In genomic region chr6:30881392-30881986, GRCh38 we compare ENCODE assay signal across 12 cellular contexts. TPM values are rescaled to one million over a fixed set of nuclear protein-coding genes. Genes with fewer than 3 reads are reported as not detected.
DNase-seq lines count a peak whose midpoint lies in the region; ATAC-seq and TF ChIP-seq lines count a peak whose summit lies in the region.
"Had no signal": no experiment of that assay in that cellular context is flagged by ENCODE, and none has a peak within 500 bp of the region (broad histone marks: within the 10 kb centered on the region; RNA-seq: fewer than 3 reads in every experiment).

No MANE protein-coding gene starts in this region.

- ATAC-seq in Right ventricle myocardium superior (ENCODE audit: poor library complexity): no peak
- no peak for ATAC-seq in GM21381 (IDR thresholded peaks at IDR 0.05; ENCODE audit: unreplicated experiment)

- peak overlapping the region; percentile 99 for H3K9ac ChIP-seq in neural cell (ENCODE audit: low read length)

- intact Hi-C loops in left ventricle myocardium inferior (cut with micrococcal nuclease) (loop anchor here (10.0 kb wide), 1 partner anchor 137 kb away; the partner anchor contains the start of genes FLOT1 and IER3), Right ventricle myocardium superior (cut with DNase I) (loop anchor here (5.0 to 10.0 kb wide), 2 partner anchors 139 to 207 kb away; partner anchors contain the start of genes DHX16, FLOT1 and IER3), dorsolateral prefrontal cortex (cut with DNase I) (loop anchor here in 1 of 2 donors (5.0 kb wide), 1 partner anchor 139 kb away; the partner anchor contains the start of genes FLOT1 and IER3), uterus (cut with DNase I; ENCODE audit: low total_unique reads) (loop anchor here (10.0 kb wide), 1 partner anchor 207 kb away; the partner anchor contains the start of gene DHX16)

- no peak for TF ChIP-seq EP300 in neural cell (conservative IDR thresholded peaks at IDR 0.05; ENCODE audit: poor library complexity, severe bottlenecking)

- H3K9me3 ChIP-seq in left ventricle myocardium inferior (replicated peaks) (no peaks in the 10 kb centered on the region), neural cell (ENCODE audit: low read length) (no peaks in the 10 kb centered on the region), uterus (no peaks in the 10 kb centered on the region)

- no peak for TF ChIP-seq POLR2A in uterus (IDR thresholded peaks at IDR 0.05)

- H3K4me1 ChIP-seq in left ventricle myocardium inferior (peaks cover 59% of the 10 kb centered on the region), uterus (peaks cover 0 to 22% of the 10 kb centered on the region in 2 donors)

- H3K4me2 ChIP-seq in neural cell (ENCODE audit: low read length): peak overlapping the region; percentile 84

- H3K27ac ChIP-seq in left ventricle myocardium inferior (replicated peaks): peak overlapping the region; percentile 86
- peak overlapping the region; percentile 29 to 99 (median 95) for H3K27ac ChIP-seq in dorsolateral prefrontal cortex
- peak overlapping the region; percentile 100 for H3K27ac ChIP-seq in neural cell (ENCODE audit: low read length)
- H3K27ac ChIP-seq in uterus: peak overlapping the region; percentile 88 to 98

- no peak overlapping the region for H2AFZ ChIP-seq in neural cell (ENCODE audit: low read depth, low read length)

- peaks cover 77% of the 10 kb centered on the region for H3K79me2 ChIP-seq in neural cell (replicated peaks; ENCODE audit: insufficient read depth, low read length)

- H3K9me2 ChIP-seq in neural cell (ENCODE audit: insufficient read depth, low read length): no peaks in the 10 kb centered on the region

- H3K4me3 ChIP-seq in left ventricle myocardium inferior (no peak overlapping the region), dorsolateral prefrontal cortex (peak overlapping the region in 49 of 59 donors; percentile 2 to 59 (median 36)), neural cell (ENCODE audit: low read length) (peak overlapping the region; percentile 72), uterus (no peak overlapping the region)

- H3F3A ChIP-seq in neural cell (ENCODE audit: insufficient read depth, low read length, poor library complexity, severe bottlenecking): peaks cover 26% of the 10 kb centered on the region

- no peaks in the 10 kb centered on the region for H4K20me1 ChIP-seq in neural cell (ENCODE audit: insufficient read depth)

- H3K36me3 ChIP-seq in left ventricle myocardium inferior (no peaks in the 10 kb centered on the region), neural cell (ENCODE audit: insufficient read depth, low read length) (no peaks in the 10 kb centered on the region), uterus (no peaks in the 10 kb centered on the region)

- H3K27me3 ChIP-seq in left ventricle myocardium inferior (ENCODE audit: low read depth) (no peaks in the 10 kb centered on the region), dorsolateral prefrontal cortex (no peaks in the 10 kb centered on the region), neural cell (ENCODE audit: insufficient read depth, low read depth, low read length) (no peaks in the 10 kb centered on the region), uterus (no peaks in the 10 kb centered on the region)

- TF ChIP-seq CTCF in left ventricle myocardium inferior (IDR thresholded peaks at IDR 0.05; ENCODE audit: borderline replicate concordance) (no peak), dorsolateral prefrontal cortex (IDR thresholded peaks at IDR 0.05 in 54 of 56, conservative IDR thresholded peaks at IDR 0.05 in 2 of 56; ENCODE audit: low read depth in 1 of 56, partially characterized antibody in 56 of 56) (no peak), neural cell (IDR thresholded peaks at IDR 0.05; ENCODE audit: poor library complexity, severe bottlenecking) (no peak), uterus (IDR thresholded peaks at IDR 0.05) (no peak)

- DNase-seq in left ventricle myocardium inferior (no peak), Right ventricle myocardium superior (no peak), dorsolateral prefrontal cortex (no peak), uterus (no peak), NCI-H1092 treated with DMSO at 0.1 percent for 48 hours (lab: John Stamatoyannopoulos, UW) (no peak), NCI-H2196 (lab: John Stamatoyannopoulos, UW; ENCODE audit: unreplicated experiment) (no peak)
- DNase-seq: NCI-H774, small intestine had no signal

- TF ChIP-seq RAD21 in neural cell (conservative IDR thresholded peaks at IDR 0.05): no peak

TF ChIP-seq in neural cell, 6 proteins besides CTCF, POLR2A, EP300 and RAD21:
- TF ChIP-seq TAF1 (IDR thresholded peaks at IDR 0.05; ENCODE audit: low read depth): no peak
- no peak for TF ChIP-seq SMC3 (conservative IDR thresholded peaks at IDR 0.05; ENCODE audit: poor library complexity)
- no peak for TF ChIP-seq EZH2 (IDR thresholded peaks at IDR 0.05; ENCODE audit: borderline replicate concordance, insufficient read depth, low read length, poor library complexity, severe bottlenecking)
- no peak for TF ChIP-seq MXI1 (conservative IDR thresholded peaks at IDR 0.05; ENCODE audit: poor library complexity, severe bottlenecking)
- no peak for TF ChIP-seq POLR2AphosphoS5 (IDR thresholded peaks at IDR 0.05)
- TF ChIP-seq REST (IDR thresholded peaks at IDR 0.05; ENCODE audit: borderline replicate concordance): no peak
TF ChIP-seq in neural cell: peak in this region for 0.

RNA-seq across cellular contexts. Expression of gene DDR1, which starts 2.8 kb away (rescaled TPM):
- total RNA-seq in left ventricle myocardium inferior: 28.2 TPM
- total RNA-seq in Right ventricle myocardium superior: 23.2 TPM
- 100 to 1,000 TPM; 100 to 498 (median 195) TPM for total RNA-seq in dorsolateral prefrontal cortex
- polyA plus RNA-seq in neural cell: 196 and 250 TPM in 2 replicates
- 265 and 314 TPM in 2 replicates for polyA minus RNA-seq in neural cell
- 10 to 100 TPM in 2 of 4 donors, 1 to 10 TPM in 2; 2.1 to 74.1 (median 30.3) TPM for total RNA-seq in uterus

RNA-seq across cellular contexts. Expression of gene GTF2H4, which starts 26.5 kb away (rescaled TPM):
- total RNA-seq in left ventricle myocardium inferior: 23.0 TPM
- 23.6 TPM for total RNA-seq in Right ventricle myocardium superior
- 100 to 1,000 TPM in 1 of 120 experiments, 10 to 100 TPM in 119; 24.7 to 107 (median 48.9) TPM for total RNA-seq in dorsolateral prefrontal cortex
- 87.7 and 101 TPM in 2 replicates for polyA plus RNA-seq in neural cell
- polyA minus RNA-seq in neural cell: 45.0 and 47.0 TPM in 2 replicates
- total RNA-seq in uterus: 10 to 100 TPM in 3 of 4 donors, not detected in 1; 27.4 to 96.6 (median 65.2) TPM

RNA-seq across cellular contexts. Expression of gene VARS2, which starts 32.5 kb away (rescaled TPM):
- total RNA-seq in left ventricle myocardium inferior (21.0 TPM), Right ventricle myocardium superior (17.2 TPM), dorsolateral prefrontal cortex (10 to 100 TPM; 27.9 to 82.8 (median 48.0) TPM), uterus (10 to 100 TPM; 12.6 to 34.2 (median 22.4) TPM)
- 93.4 and 125 TPM in 2 replicates for polyA plus RNA-seq in neural cell
- polyA minus RNA-seq in neural cell: 35.2 and 36.0 TPM in 2 replicates

RNA-seq across cellular contexts. Expression of gene SFTA2, which starts 50.5 kb away (rescaled TPM):
- not detected for total RNA-seq in left ventricle myocardium inferior
- not detected for total RNA-seq in Right ventricle myocardium superior
- under 1 TPM in 7 of 120 experiments, not detected in 113; 0.39 to 0.85 (median 0.66) TPM for total RNA-seq in dorsolateral prefrontal cortex
- polyA plus RNA-seq in neural cell: not detected in 2 replicates
- polyA minus RNA-seq in neural cell: not detected in 2 replicates
- total RNA-seq in uterus: 1 to 10 TPM in 1 of 4 donors, not detected in 3; 1.1 TPM
- polyA plus RNA-seq: CD14-positive monocyte had no signal

RNA-seq across cellular contexts. Expression of gene MUCL3, which starts 59.3 kb away (rescaled TPM):
- not detected for total RNA-seq in left ventricle myocardium inferior
- total RNA-seq in Right ventricle myocardium superior: not detected
- not detected for total RNA-seq in dorsolateral prefrontal cortex
- polyA plus RNA-seq in neural cell: not detected in 2 replicates
- polyA minus RNA-seq in neural cell: not detected in 2 replicates
- under 1 TPM in 1 of 4 donors, not detected in 3; under 0.01 TPM for total RNA-seq in uterus
- total RNA-seq: ureter had no signal
- polyA plus RNA-seq: CD14-positive monocyte had no signal

Comparison
In these comparisons a context has a peak if more than half of its experiments do, and no peak if none do; other contexts are left out.
1. H3K4me3 ChIP-seq: peak in dorsolateral prefrontal cortex (49 of 59) and neural cell (single experiment); none in left ventricle myocardium inferior (single experiment) and uterus (0 of 2).
2. Peak in every context shown above with its lines, with median percentiles within 50 percentile points of each other: H3K27ac ChIP-seq.